ENCODE assay signal across 20 cellular contexts in the genomic region with DNA sequence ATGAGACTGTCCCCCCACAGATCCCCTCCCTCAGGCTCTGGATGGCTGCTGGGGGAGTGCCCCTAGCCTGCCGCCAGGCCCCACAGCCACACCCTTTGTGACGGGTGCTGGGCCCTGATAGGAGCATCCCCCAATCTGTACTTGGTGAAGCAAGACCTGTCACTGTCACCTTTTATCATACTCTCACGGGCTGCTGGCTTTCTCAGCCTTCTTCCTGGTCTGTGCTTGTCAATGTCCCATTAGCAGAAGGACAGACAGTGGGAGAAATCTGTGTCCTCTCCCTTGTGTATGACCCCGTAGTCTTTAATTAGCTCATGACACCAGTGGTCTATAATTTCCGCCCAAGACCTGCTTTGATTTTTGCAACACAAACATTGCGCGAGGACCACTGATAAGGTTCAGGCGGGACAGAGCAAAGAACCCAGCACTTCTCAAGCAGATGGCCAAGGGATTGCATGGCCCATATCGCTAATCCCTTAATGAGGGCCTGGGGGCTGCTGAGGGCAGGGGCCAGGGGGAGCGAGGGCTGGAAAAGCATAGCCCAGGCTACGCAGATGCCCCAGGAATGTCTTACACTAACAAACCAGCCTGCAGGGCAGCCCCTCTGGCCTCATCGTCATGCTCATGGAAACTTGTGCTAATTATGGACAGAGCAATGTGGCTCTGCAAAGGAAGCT.
DNase-seq lines count a peak whose midpoint lies in the region; ATAC-seq and TF ChIP-seq lines count a peak whose summit lies in the region.
"Had no signal": no experiment of that assay in that cellular context is flagged by ENCODE, and none has a peak within 500 bp of the region (broad histone marks: within the 10 kb centered on the region; RNA-seq: fewer than 3 reads in every experiment).

No MANE protein-coding gene starts in this region.

- H3K27ac ChIP-seq in right atrium auricular region (peak overlapping the region in 1 of 2 donors; percentile 43), right lobe of liver (no peak overlapping the region), smooth muscle cell (ENCODE audit: low read depth) (peak overlapping the region; percentile 58), PC-3 (ENCODE audit: low read length) (no peak overlapping the region)
- H3K27ac ChIP-seq: BLaER1 had no signal

- H3K9ac ChIP-seq in smooth muscle cell (ENCODE audit: low read depth) = no peak overlapping the region
- H3K9ac ChIP-seq in PC-3 (ENCODE audit: low read length) = no peak overlapping the region
- H3K9ac ChIP-seq: BLaER1 had no signal

- H3K4me3 Mint-ChIP-seq in brain = no peak overlapping the region
- H3K4me3 Mint-ChIP-seq: T-cell had no signal

- H3K27ac Mint-ChIP-seq in brain = peak overlapping the region in 3 of 5 experiments; percentile 30 to 66 (median 50)

- no peaks in the 10 kb centered on the region for H4K20me1 ChIP-seq in smooth muscle cell (ENCODE audit: low read depth)
- H4K20me1 ChIP-seq in PC-3 (ENCODE audit: low read length) = no peaks in the 10 kb centered on the region
- H4K20me1 ChIP-seq: BLaER1 had no signal

- H3K4me2 ChIP-seq in smooth muscle cell = peak overlapping the region; percentile 22
- no peak overlapping the region for H3K4me2 ChIP-seq in PC-3 (ENCODE audit: low read length)
- H3K4me2 ChIP-seq: BLaER1 had no signal

- TF ChIP-seq POLR2A in right lobe of liver (IDR thresholded peaks at IDR 0.05) = no peak

- intact Hi-C loops in Right ventricle myocardium superior (cut with DNase I) (no loop called here), right lobe of liver (cut with DNase I) (no loop called here), PC-3 (cut with micrococcal nuclease) (no loop called here)

- H2AFZ ChIP-seq in smooth muscle cell (ENCODE audit: low read depth) = no peak overlapping the region
- H2AFZ ChIP-seq in PC-3 (ENCODE audit: low read length) = no peak overlapping the region

- POLR2A ChIA-PET in PC-3 (lab: Charles Lee; ENCODE audit: unreplicated experiment) = no interaction called here

- H3K36me3 ChIP-seq in right atrium auricular region = no peaks in the 10 kb centered on the region
- no peaks in the 10 kb centered on the region for H3K36me3 ChIP-seq in right lobe of liver
- H3K36me3 ChIP-seq in smooth muscle cell (ENCODE audit: low read depth) = no peaks in the 10 kb centered on the region
- H3K36me3 ChIP-seq in PC-3 (ENCODE audit: low read depth, low read length) = no peaks in the 10 kb centered on the region
- H3K36me3 ChIP-seq: BLaER1 had no signal

- peaks cover 0 to 9% of the 10 kb centered on the region in 2 donors for H3K4me1 ChIP-seq in right atrium auricular region
- no peaks in the 10 kb centered on the region for H3K4me1 ChIP-seq in right lobe of liver
- peaks cover 3% of the 10 kb centered on the region for H3K4me1 ChIP-seq in smooth muscle cell (ENCODE audit: low read depth)
- no peaks in the 10 kb centered on the region for H3K4me1 ChIP-seq in PC-3 (ENCODE audit: insufficient read depth, low read length)

- no peaks in the 10 kb centered on the region for H3K9me3 Mint-ChIP-seq in brain
- H3K9me3 Mint-ChIP-seq: T-cell had no signal

- no peaks in the 10 kb centered on the region for H3K9me2 ChIP-seq in PC-3 (replicated peaks; ENCODE audit: low read length)

- WGBS in right lobe of liver (ENCODE audit: insufficient coverage, low coverage, low lambda C conversion rate, missing lambda C conversion rate) = 45% methylated on average over 11 of the region's 12 CpGs
- WGBS in smooth muscle cell (ENCODE audit: low lambda C conversion rate) = 10% methylated on average over 12 of the region's 12 CpGs

- no peaks in the 10 kb centered on the region for H3K27me3 ChIP-seq in right atrium auricular region
- H3K27me3 ChIP-seq in right lobe of liver = no peaks in the 10 kb centered on the region
- no peaks in the 10 kb centered on the region for H3K27me3 ChIP-seq in smooth muscle cell (ENCODE audit: low read depth)
- no peaks in the 10 kb centered on the region for H3K27me3 ChIP-seq in PC-3 (ENCODE audit: low read length)
- H3K27me3 ChIP-seq: BLaER1 had no signal

- DNase-seq in Right ventricle myocardium superior (no peak), right atrium auricular region (ENCODE audit: low spot score) (no peak), right lobe of liver (peak in 2 of 3 donors; percentile 14 to 44), smooth muscle cell (lab: John Stamatoyannopoulos, UW; ENCODE audit: unreplicated experiment) (peak; percentile 35), PC-3 (no peak)
- no peak for DNase-seq in activated naive CD4-positive, alpha-beta T cell (lab: John Stamatoyannopoulos, UW)
- DNase-seq: activated CD4-positive, alpha-beta T cell treated with anti-CD3 and anti-CD28 coated beads for 48 hours; activated gamma-delta T cell; amniotic stem cell; Calu3; caudate nucleus; NCI-H1092; NCI-H510A; nucleus accumbens; stimulated activated CD4-positive, alpha-beta T cell treated with anti-CD3 and anti-CD28 coated beads, Interleukin-15, amount 100 ng/mL, for 24 hours; T-cell had no signal

- H3K9me3 ChIP-seq in right atrium auricular region (no peaks in the 10 kb centered on the region), right lobe of liver (no peaks in the 10 kb centered on the region), smooth muscle cell (replicated peaks; ENCODE audit: low read depth) (no peaks in the 10 kb centered on the region), PC-3 (ENCODE audit: low read length) (no peaks in the 10 kb centered on the region)
- H3K9me3 ChIP-seq: BLaER1 had no signal

- no TSS peak for BruUV-seq in PC-3 (replicated peaks; lab: Mats Ljungman, UMichigan)

- TF ChIP-seq CTCF in right atrium auricular region (IDR thresholded peaks at IDR 0.05) = no peak
- no peak for TF ChIP-seq CTCF in brain (conservative IDR thresholded peaks at IDR 0.05)
- TF ChIP-seq CTCF in right lobe of liver (IDR thresholded peaks at IDR 0.05) = no peak
- TF ChIP-seq CTCF in smooth muscle cell (IDR thresholded peaks at IDR 0.05; ENCODE audit: borderline replicate concordance, insufficient read depth, poor library complexity, severe bottlenecking) = no peak
- no peak for TF ChIP-seq CTCF in PC-3 (conservative IDR thresholded peaks at IDR 0.05; ENCODE audit: low read depth, low read length)

- CTCF ChIA-PET in PC-3 (lab: Charles Lee) = no interaction called here

- H3K79me2 ChIP-seq in smooth muscle cell (ENCODE audit: low read depth) = no peaks in the 10 kb centered on the region
- no peaks in the 10 kb centered on the region for H3K79me2 ChIP-seq in PC-3 (ENCODE audit: low read length)

- ATAC-seq in Right ventricle myocardium superior (ENCODE audit: poor library complexity) (peak; percentile 45), right lobe of liver (peak; percentile 38 to 58 (median 47)), PC-3 (no peak), GM21717 (IDR thresholded peaks at IDR 0.05; ENCODE audit: unreplicated experiment) (no peak)
- ATAC-seq: HCT116, T-cell had no signal

- peaks cover 14% of the 10 kb centered on the region for H3K4me1 Mint-ChIP-seq in brain
- H3K4me1 Mint-ChIP-seq: T-cell had no signal

- no peaks in the 10 kb centered on the region for H3K36me3 Mint-ChIP-seq in brain
- H3K36me3 Mint-ChIP-seq: T-cell had no signal

- H3F3A ChIP-seq in smooth muscle cell (ENCODE audit: low read depth) (no peaks in the 10 kb centered on the region), PC-3 (ENCODE audit: low read length, unreplicated experiment) (no peaks in the 10 kb centered on the region)

- H3K27me3 Mint-ChIP-seq in brain = peaks cover 8% of the 10 kb centered on the region
- H3K27me3 Mint-ChIP-seq: T-cell had no signal

- H3K4me3 ChIP-seq in right atrium auricular region = no peak overlapping the region
- H3K4me3 ChIP-seq in right lobe of liver = no peak overlapping the region
- H3K4me3 ChIP-seq in smooth muscle cell = no peak overlapping the region
- no peak overlapping the region for H3K4me3 ChIP-seq in PC-3 (ENCODE audit: low read length)
- H3K4me3 ChIP-seq: BLaER1 had no signal

Comparison
In these comparisons a context has a peak if more than half of its experiments do, and no peak if none do; other contexts are left out.
1. ATAC-seq: peak in Right ventricle myocardium superior (single experiment) and right lobe of liver (4 of 4); none in PC-3 (single experiment) and GM21717 (single experiment).
2. DNase-seq: peak in right lobe of liver (2 of 3) and smooth muscle cell (single experiment); none in Right ventricle myocardium superior (single experiment), right atrium auricular region (single experiment), PC-3 (single experiment) and activated naive CD4-positive, alpha-beta T cell (0 of 4).